ENCODE assay signal across 8 cellular contexts in genomic region chr2:55051026-55051866, GRCh38. TPM values are rescaled to one million over a fixed set of nuclear protein-coding genes. Genes with fewer than 3 reads are reported as not detected.
A peak's percentile ranks its signal among the peaks of the same experiment; 100 is the strongest.
DNase-seq lines count a peak whose midpoint lies in the region; TF ChIP-seq lines count a peak whose summit lies in the region.

No MANE protein-coding gene starts in this region.

- H3K4me3 ChIP-seq in NB4 (ENCODE audit: low read depth, low read length), result peak overlapping the region; percentile 61
- peak overlapping the region; percentile 96 for H3K4me3 ChIP-seq in mesodermal cell (ENCODE audit: extremely low read depth, insufficient read depth, low read length, poor library complexity, severe bottlenecking)

- TF ChIP-seq CTCF in NB4 (IDR thresholded peaks at IDR 0.05; ENCODE audit: low read depth, low read length), result no peak

- H3K27ac ChIP-seq in mesodermal cell (ENCODE audit: low read depth, low read length, severe bottlenecking) (peak overlapping the region; percentile 99), temporal lobe (ENCODE audit: low read depth, low read length) (peak overlapping the region; percentile 95)

- peaks cover 8% of the 10 kb centered on the region for H3K4me1 ChIP-seq in mesodermal cell (ENCODE audit: control insufficient read depth, insufficient read depth, low read length, poor library complexity, severe bottlenecking)

- peak; percentile 55 for DNase-seq in NCI-H748 (lab: John Stamatoyannopoulos, UW; ENCODE audit: unreplicated experiment)
- DNase-seq in NCI-H748 treated with DMSO at 0.1 percent for 48 hours (lab: John Stamatoyannopoulos, UW), result no peak
- peak; percentile 87 for DNase-seq in NB4 (ENCODE audit: low read depth)
- DNase-seq in activated CD4-positive, alpha-beta T cell treated with anti-CD3 and anti-CD28 coated beads, Interleukin-2, amount 50 U/mL, for 4 hours, result peak; percentile 6 to 15
- peak; percentile 40 for DNase-seq in epidermal melanocyte (ENCODE audit: insufficient read length, low spot score)
- DNase-seq in NCI-H1048 (lab: John Stamatoyannopoulos, UW), result no peak

- WGBS in mesodermal cell (ENCODE audit: insufficient coverage in 2 of 2), 2 experiments, result 0 to 30% methylated on average over 6 to 9 of the region's 9 CpGs

- no peaks in the 10 kb centered on the region for H3K9me3 ChIP-seq in mesodermal cell (ENCODE audit: control insufficient read depth, low read length)

- no peak for TF ChIP-seq POLR2A in NB4 (IDR thresholded peaks at IDR 0.05; ENCODE audit: extremely low read depth, insufficient read length)

- peaks cover 14% of the 10 kb centered on the region for H3K36me3 ChIP-seq in mesodermal cell (ENCODE audit: control insufficient read depth, insufficient read depth, low read length)

RNA-seq across cellular contexts. Expression of gene RTN4, which starts 1.0 kb away (rescaled TPM):
- polyA plus RNA-seq in mesodermal cell (2013, experiment 1 of 2), result 304 TPM
- 314 TPM for polyA plus RNA-seq in mesodermal cell (2013, experiment 2 of 2)
- 578 TPM for total RNA-seq in temporal lobe

Comparison
In these comparisons a context has a peak if more than half of its experiments do, and no peak if none do; other contexts are left out.
1. DNase-seq: peak in NCI-H748 (single experiment), NB4 (single experiment), activated CD4-positive, alpha-beta T cell treated with anti-CD3 and anti-CD28 coated beads, Interleukin-2, amount 50 U/mL, for 4 hours (2 of 2) and epidermal melanocyte (single experiment); none in NCI-H748 treated with DMSO at 0.1 percent for 48 hours (single experiment) and NCI-H1048 (single experiment).